8 cellular contexts compared by ENCODE assay signal in the genomic region with DNA sequence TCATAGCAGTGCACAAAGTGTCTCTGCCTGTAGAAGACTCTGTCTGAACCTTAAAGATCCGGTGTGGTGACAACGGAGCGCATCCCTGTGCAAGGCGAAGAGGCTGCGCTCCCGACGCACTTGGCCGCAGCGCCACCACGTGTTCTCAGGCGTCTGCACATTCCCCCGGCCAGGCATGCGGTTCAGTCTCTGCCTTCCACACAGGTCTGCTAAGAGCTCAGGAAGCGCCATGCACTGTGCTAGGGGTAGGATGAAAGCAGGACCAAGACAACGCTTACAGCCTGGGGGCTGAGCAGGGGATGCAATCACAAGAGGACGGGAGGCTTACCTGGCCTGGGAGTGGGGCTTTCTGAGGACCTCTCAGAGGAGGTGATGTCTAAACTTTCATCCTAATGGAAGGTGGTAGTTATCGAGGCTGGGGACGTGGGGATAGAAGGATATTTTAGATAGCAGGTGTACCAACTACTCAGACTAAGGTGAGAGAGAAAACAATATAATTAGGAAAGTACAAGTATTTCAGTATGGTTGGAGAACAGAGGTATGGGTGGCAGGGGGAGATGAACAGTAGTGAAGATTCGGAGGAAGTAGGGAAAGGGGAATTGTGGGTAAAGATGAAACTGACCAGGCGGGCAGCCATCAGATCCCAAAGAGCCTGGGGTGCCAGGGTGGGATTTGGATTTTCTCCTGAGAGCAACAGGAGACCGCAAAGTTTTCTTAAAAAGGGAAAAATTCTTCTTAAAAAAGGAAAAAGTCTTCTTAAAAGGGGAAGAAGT. TPM values are rescaled to one million over a fixed set of nuclear protein-coding genes. Genes with fewer than 3 reads are reported as not detected.
DNase-seq lines count a peak whose midpoint lies in the region; ATAC-seq and TF ChIP-seq lines count a peak whose summit lies in the region.

No MANE protein-coding gene starts in this region.

- H3K9me3 Mint-ChIP-seq in CD8-positive, alpha-beta memory T cell: no peaks in the 10 kb centered on the region

- H3K27ac ChIP-seq in CD8-positive, alpha-beta memory T cell (ENCODE audit: low read depth, low read length): no peak overlapping the region
- H3K27ac ChIP-seq in spleen: peak overlapping the region in 1 of 8 donors; percentile 8

- CTCF ChIA-PET in CD8-positive, alpha-beta memory T cell (lab: Charles Lee): interaction anchor here (0.6 to 8.1 kb wide), 54 partner anchors 9 to 996 kb away, joined by 3 to 203 read pairs (median 4); a partner anchor contains a TSS

- no peaks in the 10 kb centered on the region for H3K27me3 ChIP-seq in CD8-positive, alpha-beta memory T cell (ENCODE audit: insufficient read depth, low read length, poor library complexity, severe bottlenecking)
- peaks cover 0 to 45% (median 0%) of the 10 kb centered on the region in 7 donors for H3K27me3 ChIP-seq in spleen (replicated peaks in 1 of 7)

- peak; percentile 65 to 87 (median 73) for DNase-seq in CD8-positive, alpha-beta memory T cell
- peak; percentile 63 for DNase-seq in GM20000 (ENCODE audit: low spot score)
- DNase-seq in T-helper 22 cell (ENCODE audit: low read depth): peak; percentile 62
- peak in 55 of 58 donors; percentile 10 to 79 (median 50) for DNase-seq in anterior cingulate cortex (lab: John Stamatoyannopoulos, UW)
- DNase-seq in hippocampal formation (lab: John Stamatoyannopoulos, UW): peak; percentile 56 to 61
- DNase-seq in spleen: peak; percentile 91

- POLR2A ChIA-PET in CD8-positive, alpha-beta memory T cell (lab: Charles Lee): interaction anchor here (0.6 to 1.3 kb wide), 4 partner anchors 45 to 146 kb away, joined by 4 to 6 read pairs (median 6); no protein-coding TSS in a partner anchor

- H3K36me3 Mint-ChIP-seq in CD8-positive, alpha-beta memory T cell: peaks cover 0 to 2% (median 0%) of the 10 kb centered on the region in 3 donors

- peaks cover 0 to 16% of the 10 kb centered on the region in 2 donors for H3K27me3 Mint-ChIP-seq in CD8-positive, alpha-beta memory T cell

- intact Hi-C loops in spleen (cut with DNase I; ENCODE audit: low total_unique reads): loop anchor here (5.0 kb wide), 3 partner anchors 148 to 833 kb away; a partner anchor contains a TSS

- peak; percentile 72 for TF ChIP-seq CTCF in GM20000 (IDR thresholded peaks at IDR 0.05; ENCODE audit: extremely low read depth, missing control alignments)
- peak; percentile 81 for TF ChIP-seq CTCF in LNCAP (IDR thresholded peaks at IDR 0.05)
- peak in 9 of 11 experiments; percentile 44 to 73 (median 63) for TF ChIP-seq CTCF in spleen (IDR thresholded peaks at IDR 0.05 in 8 of 11, conservative IDR thresholded peaks at IDR 0.05 in 3 of 11)

- peaks cover 22% of the 10 kb centered on the region for H3K4me1 ChIP-seq in CD8-positive, alpha-beta memory T cell (ENCODE audit: insufficient read depth, low read length)
- peaks cover 5 to 22% (median 14%) of the 10 kb centered on the region in 6 donors for H3K4me1 ChIP-seq in spleen

- no peak for ATAC-seq in HG03571 (IDR thresholded peaks at IDR 0.05; ENCODE audit: unreplicated experiment)

- H3K4me3 Mint-ChIP-seq in CD8-positive, alpha-beta memory T cell: peak overlapping the region; percentile 5 to 81 (median 74)

- no peak for TF ChIP-seq POLR2A in spleen (IDR thresholded peaks at IDR 0.05)

- peak overlapping the region; percentile 18 to 96 (median 85) for H3K27ac Mint-ChIP-seq in CD8-positive, alpha-beta memory T cell

- no peaks in the 10 kb centered on the region for H3K36me3 ChIP-seq in CD8-positive, alpha-beta memory T cell (ENCODE audit: insufficient read depth, low read length)
- no peaks in the 10 kb centered on the region for H3K36me3 ChIP-seq in spleen

- 9 to 23% (median 10%) methylated on average over 9 to 21 of the region's 21 CpGs for WGBS in spleen, 5 donors

- peak overlapping the region; percentile 33 for H3K4me3 ChIP-seq in CD8-positive, alpha-beta memory T cell (ENCODE audit: low read length)
- H3K4me3 ChIP-seq in spleen: peak overlapping the region in 1 of 8 donors; percentile 45

- no peaks in the 10 kb centered on the region for H3K9me3 ChIP-seq in CD8-positive, alpha-beta memory T cell (ENCODE audit: low read length)
- peaks cover 0 to 2% (median 0%) of the 10 kb centered on the region in 8 donors for H3K9me3 ChIP-seq in spleen

- peaks cover 24 to 47% (median 41%) of the 10 kb centered on the region in 3 donors for H3K4me1 Mint-ChIP-seq in CD8-positive, alpha-beta memory T cell

RNA-seq across cellular contexts. Expression of a gene that starts 13.3 kb away (rescaled TPM):
- total RNA-seq in CD8-positive, alpha-beta memory T cell: under 1 TPM; 0.40 to 0.59 TPM
- not detected for polyA plus RNA-seq in CD8-positive, alpha-beta memory T cell
- not detected for total RNA-seq in spleen
- not detected for polyA plus RNA-seq in spleen
